8 cellular contexts compared by ENCODE assay signal in genomic region chr11:83157755-83158473, GRCh38. TPM values are rescaled to one million over a fixed set of nuclear protein-coding genes. Genes with fewer than 3 reads are reported as not detected.
DNase-seq lines count a peak whose midpoint lies in the region; ATAC-seq and TF ChIP-seq lines count a peak whose summit lies in the region.

No MANE protein-coding gene starts in this region.

- no peaks in the 10 kb centered on the region for H3K36me3 ChIP-seq in ascending aorta

- peaks cover 8 to 15% of the 10 kb centered on the region in 2 donors for H3K4me1 ChIP-seq in ascending aorta

- DNase-seq in EH (ENCODE audit: low read depth) (peak; percentile 62), LNCaP clone FGC (ENCODE audit: low read depth) (no peak), T-helper 1 cell (peak; percentile 17 to 61 (median 29)), ascending aorta (ENCODE audit: low spot score in 2 of 2) (peak in 1 of 2 donors; percentile 77), hippocampal formation (lab: John Stamatoyannopoulos, UW) (peak; percentile 39 to 61), retinal pigment epithelial cell (ENCODE audit: low read depth) (no peak)

- intact Hi-C loops in ascending aorta (cut with DNase I), result loop anchor here (1.0 to 10.0 kb wide), 4 partner anchors 35 to 433 kb away; partner anchors contain the start of genes ANKRD42 and RAB30

- H3K27ac ChIP-seq in ascending aorta, result peak overlapping the region; percentile 99 to 100

- H3K9me3 ChIP-seq in ascending aorta, result no peaks in the 10 kb centered on the region

- H3K27me3 ChIP-seq in ascending aorta, result no peaks in the 10 kb centered on the region

- TF ChIP-seq CTCF in LNCaP clone FGC (IDR thresholded peaks at IDR 0.05; ENCODE audit: control insufficient read depth, extremely low read depth, insufficient read depth), result no peak
- TF ChIP-seq CTCF in ascending aorta (IDR thresholded peaks at IDR 0.05), result peak in 1 of 3 experiments; percentile 10
- no peak for TF ChIP-seq CTCF in retinal pigment epithelial cell (conservative IDR thresholded peaks at IDR 0.05; ENCODE audit: low read depth, low read length)

- H3K4me3 ChIP-seq in LNCaP clone FGC (ENCODE audit: low read depth, low read length), result peak overlapping the region; percentile 99
- peak overlapping the region; percentile 92 to 94 for H3K4me3 ChIP-seq in ascending aorta
- H3K4me3 ChIP-seq in retinal pigment epithelial cell (ENCODE audit: low read length), result peak overlapping the region; percentile 88

- ATAC-seq in GM18909 (IDR thresholded peaks at IDR 0.05; ENCODE audit: poor library complexity, unreplicated experiment) (no peak), HG02840 (IDR thresholded peaks at IDR 0.05; ENCODE audit: low FRiP score, unreplicated experiment) (no peak)

RNA-seq across cellular contexts. Expression of gene PCF11, which starts 1.0 kb away (rescaled TPM):
- total RNA-seq in ascending aorta, result 19.2 TPM

RNA-seq across cellular contexts. Expression of gene ANKRD42, which starts 35.6 kb away (rescaled TPM):
- total RNA-seq in ascending aorta, result 25.1 TPM

Comparison
In these comparisons a context has a peak if more than half of its experiments do, and no peak if none do; other contexts are left out.
1. DNase-seq: peak in EH (single experiment), T-helper 1 cell (5 of 5) and hippocampal formation (2 of 2); none in LNCaP clone FGC (single experiment) and retinal pigment epithelial cell (single experiment).
2. Peak in every context shown above with its lines, with median percentiles within 50 percentile points of each other: H3K4me3 ChIP-seq.